Comparison of ENCODE assay signal across 8 cellular contexts in the genomic region with DNA sequence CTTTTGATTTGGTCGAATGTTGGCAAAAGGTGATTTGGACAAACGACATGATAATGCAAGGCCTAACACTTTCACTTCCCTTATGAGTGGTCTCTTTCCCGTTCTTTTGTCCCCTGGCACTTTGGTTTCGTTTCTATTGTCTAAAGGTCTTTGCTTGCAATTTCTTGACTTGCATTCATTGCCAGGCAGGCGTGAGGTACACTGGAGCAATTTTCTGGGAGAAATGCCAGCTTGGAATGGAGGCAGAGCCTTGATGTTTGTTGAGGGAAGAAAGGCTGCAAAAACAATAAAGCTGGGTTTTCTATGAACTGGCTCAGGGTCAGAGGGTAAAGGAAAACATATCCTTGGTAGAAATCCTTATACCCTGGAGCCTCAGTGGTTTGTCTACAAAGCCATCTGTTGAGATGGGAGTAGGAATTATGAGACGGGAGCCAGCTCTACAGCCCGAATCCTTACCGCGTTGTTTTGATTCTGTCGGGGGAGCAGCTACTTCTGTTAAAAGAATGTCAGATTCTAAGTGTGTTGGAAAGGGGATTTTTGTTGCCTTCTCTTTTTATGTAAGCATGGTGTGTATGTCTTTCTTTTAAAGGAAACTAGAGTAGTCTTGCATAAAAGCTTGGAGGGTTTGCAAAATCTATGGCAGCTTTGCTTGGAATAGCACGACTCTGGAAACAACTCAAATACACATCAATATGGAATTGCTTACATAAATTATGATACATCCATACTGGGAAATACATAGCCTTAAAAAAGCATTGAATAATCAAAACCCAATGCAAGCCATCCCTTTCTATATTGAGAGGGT.
DNase-seq lines count a peak whose midpoint lies in the region; ATAC-seq lines count a peak whose summit lies in the region.

No MANE protein-coding gene starts in this region.

- DNase-seq in DMS53 treated with DMSO at 0.1 percent for 48 hours (lab: John Stamatoyannopoulos, UW; ENCODE audit: unreplicated experiment), result peak; percentile 39
- DNase-seq in NCI-H1092 treated with DMSO at 0.1 percent for 48 hours (lab: John Stamatoyannopoulos, UW), result peak; percentile 86
- DNase-seq in amygdala (lab: John Stamatoyannopoulos, UW), result peak in 31 of 56 donors; percentile 3 to 63 (median 16)
- DNase-seq in medulla oblongata (ENCODE audit: extremely low spot score), result peak; percentile 82
- DNase-seq in iPS-NIHi11 (ENCODE audit: low spot score), result no peak
- DNase-seq in activated CD4-positive, alpha-beta T cell treated with anti-CD3 and anti-CD28 coated beads for 4 hours, result no peak

- ATAC-seq in HG03175 (IDR thresholded peaks at IDR 0.05; ENCODE audit: unreplicated experiment), result no peak
- ATAC-seq in HG03565 (IDR thresholded peaks at IDR 0.05; ENCODE audit: unreplicated experiment), result no peak

Comparison
In these comparisons a context has a peak if more than half of its experiments do, and no peak if none do; other contexts are left out.
1. DNase-seq: peak in DMS53 treated with DMSO at 0.1 percent for 48 hours (single experiment), NCI-H1092 treated with DMSO at 0.1 percent for 48 hours (single experiment), amygdala (31 of 56) and medulla oblongata (single experiment); none in iPS-NIHi11 (single experiment) and activated CD4-positive, alpha-beta T cell treated with anti-CD3 and anti-CD28 coated beads for 4 hours (0 of 2).